In genomic region chr9:116627433-116627832, GRCh38 we compare ENCODE assay signal across 23 cellular contexts.
"Had no signal": no experiment of that assay in that cellular context is flagged by ENCODE, and none has a peak within 500 bp of the region (broad histone marks: within the 10 kb centered on the region; RNA-seq: fewer than 3 reads in every experiment).

No MANE protein-coding gene starts in this region.

- H3K36me3 ChIP-seq: esophagus muscularis mucosa, gastroesophageal sphincter, heart left ventricle, left lung, lower lobe of right lung had no signal

- H3K4me3 ChIP-seq: coronary artery, dorsolateral prefrontal cortex, esophagus muscularis mucosa, gastroesophageal sphincter, heart left ventricle, hepatocyte, left lung, lower lobe of right lung, mucosa of descending colon had no signal

- H3K4me1 ChIP-seq: foreskin keratinocyte, gastroesophageal sphincter, left lung had no signal

- ATAC-seq: foreskin keratinocyte, gastroesophageal sphincter, heart left ventricle, left cardiac atrium, left lung, left ventricle myocardium superior, lower lobe of right lung, mucosa of descending colon had no signal

- H2AFZ ChIP-seq: hepatocyte had no signal

- H3K79me2 ChIP-seq: hepatocyte had no signal

- FAIRE-seq: colon, endothelial cell of umbilical vein, frontal cortex, islet of Langerhans, keratinocyte had no signal

- H3K9me3 ChIP-seq: esophagus muscularis mucosa, gastroesophageal sphincter, heart left ventricle, left lung, lower lobe of right lung, mucosa of descending colon had no signal

- DNase-seq: dermis blood vessel endothelial cell; dorsolateral prefrontal cortex; effector CD4-positive, alpha-beta T cell; effector memory CD4-positive, alpha-beta T cell; foreskin keratinocyte; heart left ventricle; hypothalamus; immature natural killer cell; left cardiac atrium; left lung; left ventricle myocardium superior; lower lobe of right lung; mesenchymal stem cell; mucosa of descending colon had no signal

- H3K27ac ChIP-seq: coronary artery, dorsolateral prefrontal cortex, esophagus muscularis mucosa, foreskin keratinocyte, gastroesophageal sphincter, heart left ventricle, hepatocyte, left lung, lower lobe of right lung had no signal

- H3K4me2 ChIP-seq: hepatocyte had no signal

- H3K27me3 ChIP-seq: dorsolateral prefrontal cortex, esophagus muscularis mucosa, gastroesophageal sphincter, heart left ventricle, hepatocyte, left lung had no signal
